Comparison of ENCODE assay signal across 8 cellular contexts in the genomic region with DNA sequence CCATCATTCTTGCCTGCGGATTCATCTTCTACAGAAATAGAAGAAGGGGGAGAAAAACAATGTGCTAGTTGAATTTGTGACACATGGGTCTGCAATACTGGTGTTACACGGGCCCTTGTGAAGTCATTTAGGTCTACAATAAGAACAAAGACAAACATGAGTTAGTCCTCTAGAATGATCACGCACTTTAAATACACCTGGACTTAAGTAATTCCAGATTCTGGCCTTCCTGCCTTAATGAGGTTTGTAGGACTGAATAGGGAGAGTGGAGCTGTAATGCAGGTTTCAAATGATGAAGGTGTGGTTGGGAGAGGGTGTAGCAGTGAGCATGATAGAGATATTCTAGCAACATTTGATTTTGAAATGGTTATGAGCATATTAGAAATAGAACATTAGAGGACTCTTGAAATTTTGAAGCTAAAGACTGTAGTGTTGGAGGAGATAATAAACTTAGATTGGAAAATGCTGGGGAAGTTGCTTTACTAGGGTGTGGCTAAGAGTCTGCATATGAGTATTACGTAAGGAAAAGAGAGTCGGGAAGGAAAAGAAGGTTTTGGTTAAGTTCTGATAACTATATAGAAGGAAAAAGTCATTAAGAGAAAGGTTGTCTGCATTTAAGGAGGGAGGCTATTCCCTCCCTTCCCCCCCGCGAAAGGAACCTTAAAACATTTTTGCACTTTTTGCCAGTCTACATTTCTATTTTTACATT. TPM values are rescaled to one million over a fixed set of nuclear protein-coding genes. Genes with fewer than 3 reads are reported as not detected.
DNase-seq lines count a peak whose midpoint lies in the region; TF ChIP-seq lines count a peak whose summit lies in the region.

No MANE protein-coding gene starts in this region.

- peaks cover 46% of the 10 kb centered on the region for H3K36me3 Mint-ChIP-seq in activated CD4-positive, alpha-beta memory T cell treated with anti-CD3 and anti-CD28 coated beads, Interleukin-2, amount 10 ng/mL, durations not matched to agents 7 days and 5 days (ENCODE audit: low read depth)

- no peaks in the 10 kb centered on the region for H3K9me3 Mint-ChIP-seq in activated CD4-positive, alpha-beta memory T cell treated with anti-CD3 and anti-CD28 coated beads, Interleukin-2, amount 10 ng/mL, durations not matched to agents 7 days and 5 days

- DNase-seq in A673 (ENCODE audit: low spot score) (no peak), HCEC 1CT (peak; percentile 67), DMS153 (lab: John Stamatoyannopoulos, UW) (no peak), ACHN (no peak), kidney glomerular epithelial cell (lab: John Stamatoyannopoulos, UW) (no peak)
- no peak for DNase-seq in activated CD4-positive, alpha-beta memory T cell treated with anti-CD3 and anti-CD28 coated beads, Interleukin-2, amount 10 ng/mL, durations not matched to agents 7 days and 5 days

- POLR2A ChIA-PET in A673 (lab: Charles Lee; ENCODE audit: low non-redundant PET) = no interaction called here
- POLR2A ChIA-PET in activated CD4-positive, alpha-beta memory T cell treated with anti-CD3 and anti-CD28 coated beads, Interleukin-2, amount 10 ng/mL, durations not matched to agents 7 days and 5 days (lab: Charles Lee) = interaction anchor here (0.8 to 8.4 kb wide), 22 partner anchors 8 to 654 kb away, joined by 3 to 156 read pairs (median 6); a partner anchor contains a TSS

- peak overlapping the region; percentile 85 for H3K4me3 Mint-ChIP-seq in activated CD4-positive, alpha-beta memory T cell treated with anti-CD3 and anti-CD28 coated beads, Interleukin-2, amount 10 ng/mL, durations not matched to agents 7 days and 5 days

- H3K9ac ChIP-seq in subcutaneous abdominal adipose tissue (ENCODE audit: low read length in 5 of 5) = peak overlapping the region; percentile 65 to 93 (median 92)

- H3K27ac Mint-ChIP-seq in activated CD4-positive, alpha-beta memory T cell treated with anti-CD3 and anti-CD28 coated beads, Interleukin-2, amount 10 ng/mL, durations not matched to agents 7 days and 5 days = peak overlapping the region; percentile 97

- intact Hi-C loops in A673 (cut with micrococcal nuclease; ENCODE audit: unreplicated experiment) = loop anchor here (2.0 to 5.0 kb wide), 2 partner anchors 138 to 215 kb away; a partner anchor contains a TSS

- BruUV-seq in A673 (replicated peaks; lab: Mats Ljungman, UMichigan) = TSS peak; percentile 83

- in situ Hi-C loops in ACHN (cut with HindIII; ENCODE audit: low pct_ligation_motif_present, low pct_unique_long_range_greater_than_20kb, low sequenced_read_pairs) = no loop called here

- no peaks in the 10 kb centered on the region for H3K9me3 ChIP-seq in A673 (ENCODE audit: low read depth, low read length, poor library complexity, severe bottlenecking)
- no peaks in the 10 kb centered on the region for H3K9me3 ChIP-seq in subcutaneous abdominal adipose tissue (ENCODE audit: control insufficient read depth in 5 of 5, low read length in 5 of 5)

- peak overlapping the region; percentile 74 for H3K4me3 ChIP-seq in A673 (ENCODE audit: low read depth, low read length, poor library complexity, severe bottlenecking)
- H3K4me3 ChIP-seq in iPS-11a (ENCODE audit: low read depth, low read length) = peak overlapping the region; percentile 95
- H3K4me3 ChIP-seq in subcutaneous abdominal adipose tissue (ENCODE audit: low read depth in 1 of 5, low read length in 5 of 5) = peak overlapping the region; percentile 79 to 99 (median 86)

- no peaks in the 10 kb centered on the region for H3K27me3 Mint-ChIP-seq in activated CD4-positive, alpha-beta memory T cell treated with anti-CD3 and anti-CD28 coated beads, Interleukin-2, amount 10 ng/mL, durations not matched to agents 7 days and 5 days

- H3K36me3 ChIP-seq in A673 (ENCODE audit: insufficient read depth, low read length, poor library complexity, severe bottlenecking) (peaks cover 21% of the 10 kb centered on the region), subcutaneous abdominal adipose tissue (ENCODE audit: control insufficient read depth in 5 of 5, insufficient read depth in 5 of 5, low read length in 5 of 5) (peaks cover 6 to 21% (median 7%) of the 10 kb centered on the region in 5 donors)

- H3K27me3 ChIP-seq in A673 (replicated peaks; ENCODE audit: insufficient read depth, low read depth, low read length, poor library complexity) = no peaks in the 10 kb centered on the region
- no peaks in the 10 kb centered on the region for H3K27me3 ChIP-seq in subcutaneous abdominal adipose tissue (ENCODE audit: control insufficient read depth in 5 of 5, insufficient read depth in 4 of 5, low read length in 5 of 5)

- H3K4me1 Mint-ChIP-seq in activated CD4-positive, alpha-beta memory T cell treated with anti-CD3 and anti-CD28 coated beads, Interleukin-2, amount 10 ng/mL, durations not matched to agents 7 days and 5 days = peaks cover 55% of the 10 kb centered on the region

- peaks cover 18% of the 10 kb centered on the region for H3K4me1 ChIP-seq in A673 (ENCODE audit: insufficient read depth, low read length, poor library complexity, severe bottlenecking)
- H3K4me1 ChIP-seq in subcutaneous abdominal adipose tissue (ENCODE audit: control insufficient read depth in 5 of 5, insufficient read depth in 5 of 5, low read length in 5 of 5) = peaks cover 0 to 31% (median 24%) of the 10 kb centered on the region in 5 donors

- peak overlapping the region; percentile 98 for H3K27ac ChIP-seq in A673 (ENCODE audit: low read depth, low read length, poor library complexity, severe bottlenecking)
- H3K27ac ChIP-seq in subcutaneous abdominal adipose tissue (ENCODE audit: low read depth, low read length) = peak overlapping the region; percentile 98

- no peak for TF ChIP-seq CTCF in A673 (conservative IDR thresholded peaks at IDR 0.05; ENCODE audit: low read depth, low read length)

- CTCF ChIA-PET in A673 (lab: Charles Lee) = no interaction called here
- CTCF ChIA-PET in activated CD4-positive, alpha-beta memory T cell treated with anti-CD3 and anti-CD28 coated beads, Interleukin-2, amount 10 ng/mL, durations not matched to agents 7 days and 5 days (lab: Charles Lee) = interaction anchor here (0.7 to 1.2 kb wide), 4 partner anchors 34 to 215 kb away, joined by 3 to 4 read pairs (median 3); no protein-coding TSS in a partner anchor

RNA-seq across cellular contexts. Expression of a gene that starts 0.6 kb away (rescaled TPM):
- total RNA-seq in A673 (2021) = 105 and 113 TPM in 2 replicates
- total RNA-seq in activated CD4-positive, alpha-beta memory T cell treated with anti-CD3 and anti-CD28 coated beads, Interleukin-2, amount 10 ng/mL, durations not matched to agents 7 days and 5 days = 10 to 100 TPM; 81.7 to 86.4 TPM

RNA-seq across cellular contexts. Expression of a gene that starts 0.9 kb away (rescaled TPM):
- total RNA-seq in A673 (2021) = 86.5 and 91.7 TPM in 2 replicates
- total RNA-seq in activated CD4-positive, alpha-beta memory T cell treated with anti-CD3 and anti-CD28 coated beads, Interleukin-2, amount 10 ng/mL, durations not matched to agents 7 days and 5 days = 10 to 100 TPM; 98.4 to 98.5 TPM

RNA-seq across cellular contexts. Expression of a gene that starts 55.9 kb away (rescaled TPM):
- total RNA-seq in A673 (2021) = 99.4 and 108 TPM in 2 replicates
- 100 to 1,000 TPM; 124 to 130 TPM for total RNA-seq in activated CD4-positive, alpha-beta memory T cell treated with anti-CD3 and anti-CD28 coated beads, Interleukin-2, amount 10 ng/mL, durations not matched to agents 7 days and 5 days
